ENCODE assay signal across 8 cellular contexts in genomic region chr22:36331912-36332622, GRCh38. TPM values are rescaled to one million over a fixed set of nuclear protein-coding genes. Genes with fewer than 3 reads are reported as not detected.
A peak's percentile ranks its signal among the peaks of the same experiment; 100 is the strongest.
DNase-seq lines count a peak whose midpoint lies in the region; ATAC-seq and TF ChIP-seq lines count a peak whose summit lies in the region.

No MANE protein-coding gene starts in this region.

- BruUV-seq in MCF 10A (replicated peaks; lab: Mats Ljungman, UMichigan): TSS peak; percentile 63

- H3K4me3 Mint-ChIP-seq in MCF 10A (ENCODE audit: unreplicated experiment): peak overlapping the region; percentile 64
- peak overlapping the region; percentile 79 for H3K4me3 Mint-ChIP-seq in stimulated activated memory B cell treated with anti-CD40 and anti-IgM and Interleukin-4, amounts not matched to agents 10 μg/mL and 1 μg/mL and 100 μg/mL, for 72 hours

- peaks cover 99% of the 10 kb centered on the region for H3K36me3 Mint-ChIP-seq in MCF 10A (ENCODE audit: insufficient read depth, unreplicated experiment)
- H3K36me3 Mint-ChIP-seq in stimulated activated memory B cell treated with anti-CD40 and anti-IgM and Interleukin-4, amounts not matched to agents 10 μg/mL and 1 μg/mL and 100 μg/mL, for 72 hours: peaks cover 86% of the 10 kb centered on the region

- peak overlapping the region; percentile 98 for H3K27ac Mint-ChIP-seq in MCF 10A (ENCODE audit: low read depth, unreplicated experiment)
- H3K27ac Mint-ChIP-seq in stimulated activated memory B cell treated with anti-CD40 and anti-IgM and Interleukin-4, amounts not matched to agents 10 μg/mL and 1 μg/mL and 100 μg/mL, for 72 hours: peak overlapping the region; percentile 96

- intact Hi-C loops in MCF 10A (cut with micrococcal nuclease): loop anchor here (2.0 kb wide), 1 partner anchor 21 kb away; no protein-coding TSS in a partner anchor

- TF ChIP-seq CTCF in MCF 10A (IDR thresholded peaks at IDR 0.05; ENCODE audit: unreplicated experiment): no peak

- POLR2A ChIA-PET in MCF 10A (lab: Yijun Ruan, JAX): interaction anchor here (0.7 to 5.8 kb wide), 23 partner anchors 12 to 178 kb away, joined by 3 to 120 read pairs (median 5); partner anchors contain the start of genes MYH9 and TXN2

- ATAC-seq in left lobe of liver (peak; percentile 13), GM19455 (IDR thresholded peaks at IDR 0.05; ENCODE audit: unreplicated experiment) (no peak)
- peak; percentile 35 for ATAC-seq in stimulated activated memory B cell treated with anti-CD40 and anti-IgM and Interleukin-4, amounts not matched to agents 10 μg/mL and 1 μg/mL and 100 μg/mL, for 72 hours

- H3K4me1 Mint-ChIP-seq in MCF 10A (ENCODE audit: insufficient read depth, unreplicated experiment): peaks cover 73% of the 10 kb centered on the region
- peaks cover 99% of the 10 kb centered on the region for H3K4me1 Mint-ChIP-seq in stimulated activated memory B cell treated with anti-CD40 and anti-IgM and Interleukin-4, amounts not matched to agents 10 μg/mL and 1 μg/mL and 100 μg/mL, for 72 hours

- H3K9me3 Mint-ChIP-seq in MCF 10A (ENCODE audit: unreplicated experiment): no peaks in the 10 kb centered on the region
- H3K9me3 Mint-ChIP-seq in stimulated activated memory B cell treated with anti-CD40 and anti-IgM and Interleukin-4, amounts not matched to agents 10 μg/mL and 1 μg/mL and 100 μg/mL, for 72 hours: no peaks in the 10 kb centered on the region

- H3K27me3 Mint-ChIP-seq in MCF 10A (ENCODE audit: insufficient read depth, unreplicated experiment): no peaks in the 10 kb centered on the region
- no peaks in the 10 kb centered on the region for H3K27me3 Mint-ChIP-seq in stimulated activated memory B cell treated with anti-CD40 and anti-IgM and Interleukin-4, amounts not matched to agents 10 μg/mL and 1 μg/mL and 100 μg/mL, for 72 hours

- CTCF ChIA-PET in MCF 10A (lab: Yijun Ruan, JAX): interaction anchor here (1.0 to 2.8 kb wide), 6 partner anchors 31 to 139 kb away, joined by 3 to 16 read pairs (median 5); partner anchors contain the start of gene MYH9

- DNase-seq in DMS 273 (lab: John Stamatoyannopoulos, UW; ENCODE audit: unreplicated experiment) (peak; percentile 75), HT-29 (ENCODE audit: low spot score) (peak; percentile 62), SW480 (ENCODE audit: low spot score) (peak; percentile 71), MCF 10A (ENCODE audit: unreplicated experiment) (peak; percentile 68), left lobe of liver (ENCODE audit: low spot score) (no peak), D341Med (ENCODE audit: low spot score) (no peak)

RNA-seq across cellular contexts. Expression of gene MYH9, which starts 55.7 kb away (rescaled TPM):
- 258 and 259 TPM in 2 replicates for total RNA-seq in HT-29 (2014; rRNA removed; shearing (Covaris generic))
- total RNA-seq in MCF 10A (2022) (643 and 653 TPM in 2 replicates), left lobe of liver (204 TPM)

Comparison
In these comparisons a context has a peak if more than half of its experiments do, and no peak if none do; other contexts are left out.
1. DNase-seq: peak in DMS 273 (single experiment), HT-29 (single experiment), SW480 (single experiment) and MCF 10A (single experiment); none in left lobe of liver (single experiment) and D341Med (single experiment).